ENCODE assay signal across 8 cellular contexts in genomic region chrX:46446727-46447378, GRCh38.
A peak's percentile ranks its signal among the peaks of the same experiment; 100 is the strongest.
DNase-seq lines count a peak whose midpoint lies in the region; ATAC-seq and TF ChIP-seq lines count a peak whose summit lies in the region.

No MANE protein-coding gene starts in this region.

- H4K91ac ChIP-seq in IMR-90 (ENCODE audit: insufficient read depth, low read depth, low read length) = peak overlapping the region; percentile 95

- peak; percentile 44; the same call in 1 of the 2 replicates for TF ChIP-seq POLR2A in IMR-90 (IDR thresholded peaks at IDR 0.05; ENCODE audit: low read depth, low read length)

- peaks cover 0 to 8% of the 10 kb centered on the region in 2 donors for H3K36me3 Mint-ChIP-seq in naive B cell
- peaks cover 23% of the 10 kb centered on the region for H3K36me3 Mint-ChIP-seq in stimulated activated effector memory CD8-positive, alpha-beta T cell treated with anti-CD3 and anti-CD28 coated beads, Interleukin-12 subunit alpha, Interleukin-12 subunit beta, amount 100 ng/mL, for 72 hours

- H3K4me1 Mint-ChIP-seq in naive B cell = peaks cover 0 to 12% (median 5%) of the 10 kb centered on the region in 3 donors
- no peaks in the 10 kb centered on the region for H3K4me1 Mint-ChIP-seq in stimulated activated effector memory CD8-positive, alpha-beta T cell treated with anti-CD3 and anti-CD28 coated beads, Interleukin-12 subunit alpha, Interleukin-12 subunit beta, amount 100 ng/mL, for 72 hours

- intact Hi-C loops in IMR-90 (cut with micrococcal nuclease) = no loop called here

- peak overlapping the region; percentile 93 for H3K18ac ChIP-seq in IMR-90 (ENCODE audit: low read depth, low read length)

- H3K4ac ChIP-seq in IMR-90 (ENCODE audit: low read depth, low read length) = peak overlapping the region; percentile 99

- peak overlapping the region; percentile 71 for H2AK9ac ChIP-seq in IMR-90 (replicated peaks; ENCODE audit: low read depth, low read length, poor library complexity)

- no peak for TF ChIP-seq CTCF in IMR-90 (conservative IDR thresholded peaks at IDR 0.05; ENCODE audit: low read depth, low read length)

- H3K9me1 ChIP-seq in IMR-90 (ENCODE audit: insufficient read depth, low read length) = 0 out of 2 replicates have a peak, but pooled peaks cover 2% of the 10 kb centered on the region

- H4K8ac ChIP-seq in IMR-90 (ENCODE audit: low read depth in 2 of 2, low read length in 2 of 2) = peak overlapping the region; percentile 97 to 100

- peaks cover 11 to 23% of the 10 kb centered on the region in 2 experiments for H3K79me1 ChIP-seq in IMR-90 (ENCODE audit: low read depth in 1 of 2, low read length in 2 of 2)

- dilution Hi-C loops in IMR-90 (cut with HindIII; ENCODE audit: low sequenced_read_pairs, unreplicated experiment) = no loop called here

- H3K9me3 ChIP-seq in IMR-90 (ENCODE audit: control insufficient read depth, insufficient read depth, low read length) = no peaks in the 10 kb centered on the region

- H3K27ac Mint-ChIP-seq in naive B cell = peak overlapping the region; percentile 86 to 98 (median 90)
- H3K27ac Mint-ChIP-seq in stimulated activated effector memory CD8-positive, alpha-beta T cell treated with anti-CD3 and anti-CD28 coated beads, Interleukin-12 subunit alpha, Interleukin-12 subunit beta, amount 100 ng/mL, for 72 hours = peak overlapping the region; percentile 93

- peak overlapping the region; percentile 89 for H2BK5ac ChIP-seq in IMR-90 (ENCODE audit: low read depth, low read length, poor library complexity, severe bottlenecking)

- no TSS peak for BruUV-seq in IMR-90 (replicated peaks; lab: Mats Ljungman, UMichigan)

- TF ChIP-seq RAD21 in IMR-90 (IDR thresholded peaks at IDR 0.05; ENCODE audit: low read length) = no peak

- H2BK15ac ChIP-seq in IMR-90 (ENCODE audit: low read depth, low read length) = no peak overlapping the region

- H3K27ac ChIP-seq in IMR-90 (ENCODE audit: insufficient read depth, low read length) = peak overlapping the region; percentile 96

- peak overlapping the region; percentile 99 for H4K5ac ChIP-seq in IMR-90 (ENCODE audit: low read depth, low read length)

- H4K20me1 ChIP-seq in IMR-90 (ENCODE audit: insufficient read depth, low read length) = no peaks in the 10 kb centered on the region

- DNase-seq in DMS53 (lab: John Stamatoyannopoulos, UW) (peak; percentile 90), IMR-90 (peak; percentile 69), activated T-helper 1 cell treated with Interleukin-2 at 50 U/mL for 16 hours (ENCODE audit: low read depth) (peak; percentile 72), fibroblast of gingiva (ENCODE audit: low read depth) (peak; percentile 85), naive B cell (peak; percentile 83)
- DNase-seq in stimulated activated effector memory CD8-positive, alpha-beta T cell treated with anti-CD3 and anti-CD28 coated beads, Interleukin-12 subunit alpha, Interleukin-12 subunit beta, amount 100 ng/mL, for 72 hours (ENCODE audit: low spot score in 2 of 2) = peak; percentile 70 to 88

- H3K4me2 ChIP-seq in IMR-90 (ENCODE audit: low read depth, low read length) = peak overlapping the region; percentile 86

- H3K9ac ChIP-seq in IMR-90 (ENCODE audit: low read depth, low read length) = peak overlapping the region; percentile 89

- peaks cover 3% of the 10 kb centered on the region; the same call in 1 of the 2 replicates for H3K36me3 ChIP-seq in IMR-90 (ENCODE audit: control insufficient read depth, insufficient read depth, low read length)

- peaks cover 0 to under 1% (median 0%) of the 10 kb centered on the region in 7 donors for H3K9me3 Mint-ChIP-seq in naive B cell
- H3K9me3 Mint-ChIP-seq in stimulated activated effector memory CD8-positive, alpha-beta T cell treated with anti-CD3 and anti-CD28 coated beads, Interleukin-12 subunit alpha, Interleukin-12 subunit beta, amount 100 ng/mL, for 72 hours = no peaks in the 10 kb centered on the region

- peak overlapping the region; percentile 97 for H2AFZ ChIP-seq in IMR-90 (replicated peaks; ENCODE audit: low read length, poor library complexity)

- no peaks in the 10 kb centered on the region for H3K27me3 Mint-ChIP-seq in naive B cell

- H3K14ac ChIP-seq in IMR-90 (replicated peaks; ENCODE audit: low read depth, low read length) = peak overlapping the region; percentile 99

- H3K27me3 ChIP-seq in IMR-90 (ENCODE audit: control insufficient read depth, insufficient read depth, low read length) = no peaks in the 10 kb centered on the region; the same call in 1 of the 2 replicates

- H3K4me3 ChIP-seq in IMR-90 (ENCODE audit: insufficient read depth, low read depth, low read length) = peak overlapping the region; percentile 88

- peak overlapping the region; percentile 72 for H2BK120ac ChIP-seq in IMR-90 (ENCODE audit: low read depth, low read length)

- CTCF ChIA-PET in IMR-90 (lab: Yijun Ruan, JAX) = no interaction called here

- peak overlapping the region; percentile 38; the same call in 1 of the 2 replicates for H2BK20ac ChIP-seq in IMR-90 (ENCODE audit: low read depth, low read length)

- WGBS in IMR-90 (ENCODE audit: extremely low coverage in 2 of 2, insufficient read length in 1 of 2), 2 experiments = 30% methylated on average over 17 of the region's 51 CpGs; no CpG with 5 or more reads in 1 of the 2 experiments

- peak overlapping the region; percentile 87 for H3K56ac ChIP-seq in IMR-90 (ENCODE audit: extremely low read depth, insufficient read depth, low read length)

- peak; percentile 92 for ATAC-seq in GM21529 (IDR thresholded peaks at IDR 0.05; ENCODE audit: unreplicated experiment)
- ATAC-seq in IMR-90 (ENCODE audit: low read depth) = peak; percentile 94
- ATAC-seq in naive B cell (ENCODE audit: low read depth in 2 of 2) = peak; percentile 95 to 98
- ATAC-seq in stimulated activated effector memory CD8-positive, alpha-beta T cell treated with anti-CD3 and anti-CD28 coated beads, Interleukin-12 subunit alpha, Interleukin-12 subunit beta, amount 100 ng/mL, for 72 hours = peak; percentile 95

- in situ Hi-C loops in IMR-90 (cut with MboI; ENCODE audit: low sequenced_read_pairs) = no loop called here

- peak overlapping the region; percentile 95 for H3K23ac ChIP-seq in IMR-90 (ENCODE audit: low read depth, low read length)

- H3K4me1 ChIP-seq in IMR-90 (ENCODE audit: control insufficient read depth, insufficient read depth, low read length) = peaks cover 8% of the 10 kb centered on the region

- H2AK5ac ChIP-seq in IMR-90 (ENCODE audit: low read depth, low read length) = peak overlapping the region; percentile 76

- H3K4me3 Mint-ChIP-seq in naive B cell = peak overlapping the region; percentile 83 to 93 (median 89)
- H3K4me3 Mint-ChIP-seq in stimulated activated effector memory CD8-positive, alpha-beta T cell treated with anti-CD3 and anti-CD28 coated beads, Interleukin-12 subunit alpha, Interleukin-12 subunit beta, amount 100 ng/mL, for 72 hours = peak overlapping the region; percentile 73

- POLR2A ChIA-PET in IMR-90 (lab: Charles Lee; ENCODE audit: unreplicated experiment) = no interaction called here

TF ChIP-seq in IMR-90, 13 proteins besides CTCF, POLR2A, EP300 and RAD21:
- peak; percentile 46; the same call in 1 of the 2 replicates for TF ChIP-seq MXI1 (IDR thresholded peaks at IDR 0.05; ENCODE audit: borderline replicate concordance, low read depth, low read length)
- TF ChIP-seq MAZ (IDR thresholded peaks at IDR 0.05; ENCODE audit: borderline replicate concordance, low read depth, low read length) = peak; percentile 84; the same call in 1 of the 2 replicates
- TF ChIP-seq CEBPB (IDR thresholded peaks at IDR 0.05; ENCODE audit: low read depth, low read length) = no peak

TF ChIP-seq in PFSK-1, 5 proteins besides CTCF, POLR2A, EP300 and RAD21:
- TF ChIP-seq SIN3A (IDR thresholded peaks at IDR 0.05; ENCODE audit: borderline replicate concordance, insufficient read depth, low read length) (no peak), FOXP2 (optimal IDR thresholded peaks at IDR 0.05; ENCODE audit: borderline replicate concordance, extremely low read depth, extremely low read length, insufficient read depth) (peak; percentile 22), POLR2AphosphoS5 (IDR thresholded peaks at IDR 0.05; ENCODE audit: low read depth, low read length) (peak; percentile 40; the same call in 1 of the 2 replicates)
TF ChIP-seq in PFSK-1: peak in this region for 2.

Comparison
In these comparisons a context has a peak if more than half of its experiments do, and no peak if none do; other contexts are left out.
1. Peak in every context shown above with its lines: DNase-seq, ATAC-seq, H3K4me3 ChIP-seq and H3K27ac ChIP-seq.